Comparison of ENCODE assay signal across 11 cellular contexts in the genomic region with DNA sequence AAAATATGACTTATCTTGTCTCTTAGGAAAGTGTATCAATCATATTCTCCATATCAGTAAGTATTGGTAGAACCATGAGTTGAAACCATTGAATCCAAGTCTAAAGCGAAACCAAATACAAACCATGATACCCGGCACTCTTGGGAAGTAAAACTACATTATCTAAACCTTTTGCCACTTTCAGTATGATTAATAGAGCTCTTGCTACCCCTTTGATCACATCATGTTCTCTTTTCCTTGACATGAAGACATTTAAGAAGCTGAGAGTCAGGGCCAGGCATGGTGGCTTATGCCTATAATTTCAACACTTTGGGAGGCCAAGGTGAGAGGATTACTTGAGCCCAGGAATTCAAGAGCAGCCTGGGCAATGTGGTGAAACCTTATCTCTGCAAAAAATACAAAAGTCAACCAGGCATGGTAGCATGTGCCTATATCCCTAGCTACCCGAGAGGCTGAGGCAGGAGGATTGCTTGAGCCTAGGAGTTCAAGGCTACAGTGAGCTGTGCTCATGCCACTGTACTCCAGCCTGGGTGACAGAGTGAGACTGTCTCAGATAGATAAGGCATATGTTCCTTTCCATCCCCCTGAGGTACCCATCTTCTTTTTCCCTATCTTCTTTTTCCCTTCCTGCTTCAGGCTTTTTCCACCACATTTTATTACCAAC. TPM values are rescaled to one million over a fixed set of nuclear protein-coding genes. Genes with fewer than 3 reads are reported as not detected.
DNase-seq lines count a peak whose midpoint lies in the region; ATAC-seq and TF ChIP-seq lines count a peak whose summit lies in the region.
"Had no signal": no experiment of that assay in that cellular context is flagged by ENCODE, and none has a peak within 500 bp of the region (broad histone marks: within the 10 kb centered on the region; RNA-seq: fewer than 3 reads in every experiment).

No MANE protein-coding gene starts in this region.

- H3K27ac ChIP-seq in CD8-positive, alpha-beta T cell (ENCODE audit: low read depth, low read length), result no peak overlapping the region
- H3K27ac ChIP-seq in right atrium auricular region, result no peak overlapping the region
- H3K27ac ChIP-seq: ascending aorta had no signal

- TF ChIP-seq CTCF in CD8-positive, alpha-beta T cell (IDR thresholded peaks at IDR 0.05), result no peak
- TF ChIP-seq CTCF in activated B cell treated with CpG ODN at 0.5 μM for 24 hours (IDR thresholded peaks at IDR 0.05) (no peak), right atrium auricular region (IDR thresholded peaks at IDR 0.05) (no peak)

- no peaks in the 10 kb centered on the region for H3K36me3 ChIP-seq in CD8-positive, alpha-beta T cell (ENCODE audit: insufficient read depth, low read length)
- H3K36me3 ChIP-seq in right atrium auricular region, result peaks cover under 1% of the 10 kb centered on the region

- POLR2A ChIA-PET in CD8-positive, alpha-beta T cell (lab: Charles Lee), result no interaction called here
- POLR2A ChIA-PET in activated B cell treated with CpG ODN at 0.5 μM for 24 hours (lab: Charles Lee), result interaction anchor here (0.6 to 1.0 kb wide), 4 partner anchors 11 to 132 kb away, joined by 3 to 9 read pairs (median 4); a partner anchor contains a TSS

- H3K27ac Mint-ChIP-seq in CD8-positive, alpha-beta T cell, result peak overlapping the region; percentile 9
- peak overlapping the region; percentile 59 for H3K27ac Mint-ChIP-seq in activated B cell treated with CpG ODN at 0.5 μM for 24 hours

- no peaks in the 10 kb centered on the region for H3K9me3 Mint-ChIP-seq in CD8-positive, alpha-beta T cell
- H3K9me3 Mint-ChIP-seq in activated B cell treated with CpG ODN at 0.5 μM for 24 hours, result no peaks in the 10 kb centered on the region
- H3K9me3 Mint-ChIP-seq: naive B cell had no signal

- no peaks in the 10 kb centered on the region for H3K4me1 Mint-ChIP-seq in CD8-positive, alpha-beta T cell (ENCODE audit: low read depth)
- H3K4me1 Mint-ChIP-seq in activated B cell treated with CpG ODN at 0.5 μM for 24 hours, result peaks cover 36% of the 10 kb centered on the region
- H3K4me1 Mint-ChIP-seq: naive B cell had no signal

- H3K4me3 Mint-ChIP-seq in CD8-positive, alpha-beta T cell, result no peak overlapping the region
- H3K4me3 Mint-ChIP-seq in activated B cell treated with CpG ODN at 0.5 μM for 24 hours, result peak overlapping the region; percentile 3
- H3K4me3 Mint-ChIP-seq: naive B cell had no signal

- H3K4me3 ChIP-seq in CD8-positive, alpha-beta T cell (ENCODE audit: low read depth, low read length), result no peak overlapping the region
- no peak overlapping the region for H3K4me3 ChIP-seq in right atrium auricular region
- H3K4me3 ChIP-seq: ascending aorta had no signal

- no peak for DNase-seq in CD8-positive, alpha-beta T cell
- no peak for DNase-seq in activated B cell treated with CpG ODN at 0.5 μM for 24 hours
- no peak for DNase-seq in hepatic stellate cell (ENCODE audit: low spot score)
- DNase-seq in right atrium auricular region (ENCODE audit: low spot score), result no peak
- DNase-seq in NCI-H2227 (lab: John Stamatoyannopoulos, UW; ENCODE audit: unreplicated experiment), result no peak
- DNase-seq in left cardiac atrium, result no peak
- DNase-seq: naive B cell, NCI-H146 had no signal

- H3K9me3 ChIP-seq in CD8-positive, alpha-beta T cell (ENCODE audit: low read length), result no peaks in the 10 kb centered on the region
- H3K9me3 ChIP-seq in right atrium auricular region, result no peaks in the 10 kb centered on the region
- H3K9me3 ChIP-seq: ascending aorta had no signal

- no peaks in the 10 kb centered on the region for H3K4me1 ChIP-seq in CD8-positive, alpha-beta T cell (ENCODE audit: insufficient read depth, low read length)
- H3K4me1 ChIP-seq in right atrium auricular region, result no peaks in the 10 kb centered on the region
- H3K4me1 ChIP-seq: ascending aorta had no signal

- intact Hi-C loops in CD8-positive, alpha-beta T cell (cut with DNase I, micrococcal nuclease), result no loop called here
- intact Hi-C loops in activated B cell treated with CpG ODN at 0.5 μM for 24 hours (cut with micrococcal nuclease), result loop anchor here (2.0 kb wide), 2 partner anchors 15 to 45 kb away; a partner anchor contains a TSS
- intact Hi-C loops in left cardiac atrium (cut with DNase I), result no loop called here

- ATAC-seq in CD8-positive, alpha-beta T cell, result no peak
- ATAC-seq in GM19035 (IDR thresholded peaks at IDR 0.05; ENCODE audit: unreplicated experiment) (peak; percentile 67), HG02870 (IDR thresholded peaks at IDR 0.05; ENCODE audit: unreplicated experiment) (peak; percentile 83), activated B cell treated with CpG ODN at 0.5 μM for 24 hours (ENCODE audit: low read depth) (peak; percentile 69), left cardiac atrium (no peak)

- CTCF ChIA-PET in CD8-positive, alpha-beta T cell (lab: Charles Lee), result no interaction called here
- CTCF ChIA-PET in activated B cell treated with CpG ODN at 0.5 μM for 24 hours (lab: Charles Lee), result interaction anchor here (1.4 kb wide), 1 partner anchor 45 kb away, joined by 7 read pairs; a partner anchor contains a TSS

- H3K27me3 Mint-ChIP-seq in CD8-positive, alpha-beta T cell (ENCODE audit: low read depth), result no peaks in the 10 kb centered on the region
- H3K27me3 Mint-ChIP-seq in activated B cell treated with CpG ODN at 0.5 μM for 24 hours, result no peaks in the 10 kb centered on the region
- H3K27me3 Mint-ChIP-seq: naive B cell had no signal

- H3K36me3 Mint-ChIP-seq in CD8-positive, alpha-beta T cell, result peaks cover 77% of the 10 kb centered on the region
- H3K36me3 Mint-ChIP-seq in activated B cell treated with CpG ODN at 0.5 μM for 24 hours (ENCODE audit: low read depth), result peaks cover 72% of the 10 kb centered on the region

- no peaks in the 10 kb centered on the region for H3K27me3 ChIP-seq in CD8-positive, alpha-beta T cell (ENCODE audit: insufficient read depth, low read length)
- H3K27me3 ChIP-seq in right atrium auricular region, result no peaks in the 10 kb centered on the region
- H3K27me3 ChIP-seq: ascending aorta had no signal

RNA-seq across cellular contexts. Expression of a gene that starts 45.4 kb away (rescaled TPM):
- 10 to 100 TPM; 16.6 to 17.1 TPM for total RNA-seq in CD8-positive, alpha-beta T cell
- total RNA-seq in activated B cell treated with CpG ODN at 0.5 μM for 24 hours (24.7 and 30.2 TPM in 2 replicates), right atrium auricular region (1 to 10 TPM; 1.6 to 1.8 TPM), left cardiac atrium (1 to 10 TPM; 2.8 to 3.2 TPM)

Comparison
In these comparisons a context has a peak if more than half of its experiments do, and no peak if none do; other contexts are left out.
1. ATAC-seq: peak in GM19035 (single experiment), HG02870 (single experiment) and activated B cell treated with CpG ODN at 0.5 μM for 24 hours (single experiment); none in CD8-positive, alpha-beta T cell (single experiment) and left cardiac atrium (0 of 2).